Comparison of ENCODE assay signal across 3 cellular contexts in the genomic region with DNA sequence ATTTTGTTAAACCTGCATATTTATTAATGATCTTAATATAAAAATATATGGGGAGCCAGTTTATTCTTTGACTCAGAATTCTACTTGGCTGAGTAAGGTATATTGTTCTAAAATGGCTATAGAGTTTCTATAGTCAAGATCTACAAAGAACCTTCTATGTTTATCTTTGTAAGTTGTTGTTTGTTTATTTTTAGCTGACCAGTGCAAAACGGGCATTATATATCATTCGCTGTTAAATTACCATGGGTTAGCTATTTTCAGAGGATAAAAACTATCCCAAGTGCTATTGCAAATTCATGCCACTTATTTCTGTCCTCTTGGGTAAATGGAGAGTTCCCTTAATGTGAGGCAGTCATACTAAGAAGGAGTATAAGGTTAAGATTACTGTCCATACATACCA.
TF ChIP-seq lines count a peak whose summit lies in the region.

No MANE protein-coding gene starts in this region.

TF ChIP-seq in HepG2, 621 proteins besides CTCF, POLR2A, EP300 and RAD21:
- TF ChIP-seq MAFF (IDR thresholded peaks at IDR 0.05; ENCODE audit: low read depth, low read length), result peak; percentile 60; the same call in 1 of the 2 replicates
- no peak for TF ChIP-seq ZFP90 (CRISPR knock-in tag; IDR thresholded peaks at IDR 0.05; ENCODE audit: borderline replicate concordance)
- peak; percentile 25 to 78; a peak in 2 of 4 replicates for TF ChIP-seq MAFK (conservative IDR thresholded peaks at IDR 0.05 in 1 of 2, IDR thresholded peaks at IDR 0.05 in 1 of 2; ENCODE audit: low read length in 2 of 2)
- TF ChIP-seq, protein P1, sequence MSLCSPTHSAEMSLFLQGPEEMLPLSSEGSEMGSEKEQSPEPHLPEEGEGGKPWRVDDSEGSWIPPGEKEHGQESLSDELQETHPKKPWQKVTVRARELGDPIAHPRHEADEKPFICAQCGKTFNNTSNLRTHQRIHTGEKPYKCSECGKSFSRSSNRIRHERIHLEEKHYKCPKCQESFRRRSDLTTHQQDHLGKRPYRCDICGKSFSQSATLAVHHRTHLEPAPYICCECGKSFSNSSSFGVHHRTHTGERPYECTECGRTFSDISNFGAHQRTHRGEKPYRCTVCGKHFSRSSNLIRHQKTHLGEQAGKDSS (CRISPR knock-in tag; IDR thresholded peaks at IDR 0.05; ENCODE audit: borderline replicate concordance, low read depth), result no peak

TF ChIP-seq in A549, 52 proteins besides CTCF, POLR2A, EP300 and RAD21:
- TF ChIP-seq NPAS2 (CRISPR knock-in tag; IDR thresholded peaks at IDR 0.05; ENCODE audit: borderline replicate concordance), result no peak
- peak; percentile 37 for TF ChIP-seq MAFK (IDR thresholded peaks at IDR 0.05; ENCODE audit: partially characterized antibody)
- TF ChIP-seq RCOR1 (IDR thresholded peaks at IDR 0.05; ENCODE audit: low read depth, low read length), result no peak
- no peak for TF ChIP-seq HMGXB4 (CRISPR knock-in tag; IDR thresholded peaks at IDR 0.05; ENCODE audit: borderline replicate concordance)

TF ChIP-seq in IMR-90, 13 proteins besides CTCF, POLR2A, EP300 and RAD21:
- TF ChIP-seq MAZ (IDR thresholded peaks at IDR 0.05; ENCODE audit: borderline replicate concordance, low read depth, low read length) (no peak), MAFK (IDR thresholded peaks at IDR 0.05; ENCODE audit: low read depth, low read length) (peak; percentile 75)
TF ChIP-seq in IMR-90: peak in this region for 1.
